24 cellular contexts compared by ENCODE assay signal in genomic region chr9:131140112-131140511, GRCh38.
"Had no signal": no experiment of that assay in that cellular context is flagged by ENCODE, and none has a peak within 500 bp of the region (broad histone marks: within the 10 kb centered on the region; RNA-seq: fewer than 3 reads in every experiment).

No MANE protein-coding gene starts in this region.

- H3K27ac ChIP-seq: hepatocyte, left ventricle myocardium inferior, pancreas, prostate gland, skin epidermis, tibial nerve, upper lobe of left lung, vagina had no signal

- DNase-seq: islet precursor cell; left ventricle myocardium inferior; midbrain; mucosa of descending colon; naive thymus-derived CD4-positive, alpha-beta T cell; nucleus accumbens; pancreas; posterior cingulate gyrus; retina; right cardiac atrium; stimulated activated CD4-positive, alpha-beta T cell treated with anti-CD3 and anti-CD28 coated beads, Interleukin-12 subunit alpha, Interleukin-12 subunit beta, amount 100 ng/mL, for 4 hours; stimulated activated CD4-positive, alpha-beta T cell treated with anti-CD3 and anti-CD28 coated beads, Interleukin-15, amount 100 ng/mL, for 24 hours; stimulated activated CD4-positive, alpha-beta T cell treated with anti-CD3 and anti-CD28 coated beads, Interleukin-2, amount 100 ng/mL, for 24 hours; stimulated activated CD4-positive, alpha-beta T cell treated with anti-CD3 and anti-CD28 coated beads, Interleukin-4, amount 100 ng/mL, for 1 hour; stimulated activated naive B cell treated with anti-CD40 and anti-IgM and Interleukin-4, amounts not matched to agents 10 μg/mL and 1 μg/mL and 100 μg/mL, for 72 hours; stimulated activated naive CD8-positive, alpha-beta T cell treated with anti-CD3 and anti-CD28 coated beads, Interleukin-15, amount 100 ng/mL, for 72 hours; substantia nigra; upper lobe of left lung had no signal

- H3K27me3 ChIP-seq: hepatocyte, pancreas, tibial nerve, upper lobe of left lung, vagina had no signal

- H3K9me3 ChIP-seq: left ventricle myocardium inferior, mucosa of descending colon, pancreas, prostate gland, tibial nerve, upper lobe of left lung, vagina had no signal

- H3K4me3 ChIP-seq: hepatocyte, left ventricle myocardium inferior, lung, mucosa of descending colon, pancreas, prostate gland, skin epidermis, tibial nerve, upper lobe of left lung, vagina had no signal
